ENCODE assay signal across 27 cellular contexts in genomic region chr15:100779331-100780207, GRCh38.
A peak's percentile ranks its signal among the peaks of the same experiment; 100 is the strongest.
DNase-seq lines count a peak whose midpoint lies in the region; ATAC-seq, FAIRE-seq and TF ChIP-seq lines count a peak whose summit lies in the region.
"Had no signal": no experiment of that assay in that cellular context is flagged by ENCODE, and none has a peak within 500 bp of the region (broad histone marks: within the 10 kb centered on the region; RNA-seq: fewer than 3 reads in every experiment).

No MANE protein-coding gene starts in this region.

- H3K9me3 Mint-ChIP-seq in GM23338 = peaks cover 26% of the 10 kb centered on the region
- H3K9me3 Mint-ChIP-seq: effector memory CD8-positive, alpha-beta T cell; stimulated activated naive CD8-positive, alpha-beta T cell treated with anti-CD3 and anti-CD28 coated beads, Interleukin-15, amount 100 ng/mL, for 72 hours had no signal

- no peaks in the 10 kb centered on the region for H3F3A ChIP-seq in GM23338 (replicated peaks; ENCODE audit: low read depth)

- intact Hi-C loops in esophagus muscularis mucosa (cut with DNase I) (no loop called here), sciatic nerve (cut with DNase I) (loop anchor here (5.0 kb wide), 1 partner anchor 73 kb away; no protein-coding TSS in a partner anchor)

- TF ChIP-seq CTCF in GM23338 (conservative IDR thresholded peaks at IDR 0.05; ENCODE audit: low read depth in 2 of 2) (no peak), esophagus muscularis mucosa (IDR thresholded peaks at IDR 0.05) (no peak)

- no peak overlapping the region; the same call in 1 of the 2 replicates for H3K27ac Mint-ChIP-seq in GM23338
- H3K27ac Mint-ChIP-seq: activated naive CD4-positive, alpha-beta T cell treated with anti-CD3 and anti-CD28 coated beads, Interleukin-2, amount 50 U/mL, for 72 hours; effector memory CD8-positive, alpha-beta T cell; T-helper 1 cell treated with Interleukin-12 subunit alpha and Interleukin-12 subunit beta and Interleukin-4 antibody, amounts not matched to agents 30 μg/mL and 1 μg/mL, for 36 hours had no signal

- no peaks in the 10 kb centered on the region for H3K27me3 ChIP-seq in GM23338 (ENCODE audit: insufficient read depth)
- H3K27me3 ChIP-seq in esophagus muscularis mucosa = peaks cover 0 to 20% (median 0%) of the 10 kb centered on the region in 4 donors
- H3K27me3 ChIP-seq: BLaER1 treated with 17β-estradiol and CSF1 and Interleukin-3, amounts not matched to agents 10 nM and 100 nM; breast epithelium; foreskin keratinocyte; thyroid gland had no signal

- H3K4me1 Mint-ChIP-seq in GM23338 = no peaks in the 10 kb centered on the region; the same call in 2 of the 3 replicates
- H3K4me1 Mint-ChIP-seq: stimulated activated naive CD8-positive, alpha-beta T cell treated with anti-CD3 and anti-CD28 coated beads, Interleukin-15, amount 100 ng/mL, for 72 hours had no signal

- H3K79me2 ChIP-seq in GM23338 (replicated peaks; ENCODE audit: insufficient read depth) = no peaks in the 10 kb centered on the region

- no peaks in the 10 kb centered on the region for H4K20me1 ChIP-seq in GM23338 (replicated peaks; ENCODE audit: insufficient read depth)
- H4K20me1 ChIP-seq: BLaER1 treated with 17β-estradiol and CSF1 and Interleukin-3, amounts not matched to agents 10 nM and 100 nM had no signal

- H3K4me3 Mint-ChIP-seq in GM23338 = no peak overlapping the region
- H3K4me3 Mint-ChIP-seq: effector memory CD8-positive, alpha-beta T cell; stimulated activated naive CD8-positive, alpha-beta T cell treated with anti-CD3 and anti-CD28 coated beads, Interleukin-15, amount 100 ng/mL, for 72 hours; T-helper 1 cell treated with Interleukin-12 subunit alpha and Interleukin-12 subunit beta and Interleukin-4 antibody, amounts not matched to agents 30 μg/mL and 1 μg/mL, for 36 hours had no signal

- H3K27ac ChIP-seq in GM23338 (ENCODE audit: low read depth) = no peak overlapping the region
- no peak overlapping the region for H3K27ac ChIP-seq in esophagus muscularis mucosa (replicated peaks in 1 of 4)
- H3K27ac ChIP-seq: BLaER1 treated with 17β-estradiol and CSF1 and Interleukin-3, amounts not matched to agents 10 nM and 100 nM; foreskin keratinocyte; heart right ventricle; KMS-11; SK-N-MC; skin epidermis; thyroid gland had no signal

- H3K4me1 ChIP-seq in GM23338 (ENCODE audit: insufficient read depth) (no peaks in the 10 kb centered on the region), esophagus muscularis mucosa (no peaks in the 10 kb centered on the region)
- H3K4me1 ChIP-seq: breast epithelium, heart right ventricle, thyroid gland had no signal

- peak; percentile 0 for DNase-seq in Ammon's horn (ENCODE audit: low spot score)
- no peak for DNase-seq in GM23338 (ENCODE audit: low spot score)
- peak; percentile 72 for DNase-seq in esophagus muscularis mucosa (ENCODE audit: extremely low spot score)
- peak; percentile 18 for DNase-seq in sciatic nerve (ENCODE audit: low spot score)
- no peak for DNase-seq in SK-N-DZ (ENCODE audit: low spot score)
- no peak for DNase-seq in NK-92 treated with Interleukin-12 subunit alpha and Interleukin-12 subunit beta, amount 100 ng/mL, for 24 hours (lab: John Stamatoyannopoulos, UW)
- DNase-seq in H54 (ENCODE audit: insufficient read length, low spot score) = no peak
- DNase-seq: effector memory CD8-positive, alpha-beta T cell; foreskin keratinocyte; mammary epithelial cell; NCI-H1417 treated with DMSO at 0.1 percent for 48 hours; NCI-H345; NCI-H748 treated with DMSO at 0.1 percent for 48 hours; stimulated activated naive CD8-positive, alpha-beta T cell treated with anti-CD3 and anti-CD28 coated beads, Interleukin-15, amount 100 ng/mL, for 72 hours; thyroid gland had no signal

- no peak for FAIRE-seq in H54 (lab: Jason Lieb, UNC)
- FAIRE-seq: colon, G401.6, TTC549 had no signal

- peaks cover 11% of the 10 kb centered on the region for H3K27me3 Mint-ChIP-seq in GM23338 (ENCODE audit: insufficient read depth, low read depth, poor library complexity)

- no peak for ATAC-seq in GM23338
- no peak for ATAC-seq in sciatic nerve
- ATAC-seq: activated CD4-positive, CD25-positive, alpha-beta regulatory T cell treated with anti-CD3 and anti-CD28 coated beads, Interleukin-2, amount 50 U/mL, for 24 hours; activated naive CD4-positive, alpha-beta T cell treated with anti-CD3 and anti-CD28 coated beads, Interleukin-2, amount 50 U/mL, for 72 hours; effector memory CD8-positive, alpha-beta T cell; foreskin keratinocyte; stimulated activated naive CD8-positive, alpha-beta T cell treated with anti-CD3 and anti-CD28 coated beads, Interleukin-15, amount 100 ng/mL, for 72 hours had no signal

- TF ChIP-seq EP300 in esophagus muscularis mucosa (IDR thresholded peaks at IDR 0.05) = no peak

- no peaks in the 10 kb centered on the region for H3K9me2 ChIP-seq in GM23338 (ENCODE audit: insufficient read depth)

- H3K4me2 ChIP-seq in GM23338 = no peak overlapping the region
- H3K4me2 ChIP-seq: BLaER1 treated with 17β-estradiol and CSF1 and Interleukin-3, amounts not matched to agents 10 nM and 100 nM; KMS-11 had no signal

- 89% methylated on average over 17 of the region's 17 CpGs for WGBS in esophagus muscularis mucosa

- no peak for TF ChIP-seq POLR2A in esophagus muscularis mucosa (IDR thresholded peaks at IDR 0.05; ENCODE audit: low read depth)
- no peak for TF ChIP-seq POLR2A in H54 (IDR thresholded peaks at IDR 0.05; ENCODE audit: low read depth, low read length)

- H3K36me3 ChIP-seq in GM23338 (ENCODE audit: insufficient read depth) = no peaks in the 10 kb centered on the region
- H3K36me3 ChIP-seq in esophagus muscularis mucosa = no peaks in the 10 kb centered on the region
- H3K36me3 ChIP-seq: BLaER1 treated with 17β-estradiol and CSF1 and Interleukin-3, amounts not matched to agents 10 nM and 100 nM; breast epithelium; heart right ventricle; thyroid gland had no signal

- H3K4me3 ChIP-seq in GM23338 (no peak overlapping the region), esophagus muscularis mucosa (no peak overlapping the region)
- H3K4me3 ChIP-seq: BLaER1 treated with 17β-estradiol and CSF1 and Interleukin-3, amounts not matched to agents 10 nM and 100 nM; breast epithelium; heart right ventricle; SK-N-MC; skin epidermis; thyroid gland had no signal

- peak overlapping the region; percentile 47; the same call in 1 of the 2 replicates for H2AFZ ChIP-seq in GM23338

- no peaks in the 10 kb centered on the region for H3K9me3 ChIP-seq in esophagus muscularis mucosa
- H3K9me3 ChIP-seq: breast epithelium, heart right ventricle, thyroid gland had no signal

- peaks cover 9% of the 10 kb centered on the region for H3K36me3 Mint-ChIP-seq in GM23338 (ENCODE audit: low read depth)

TF ChIP-seq in GM23338, 12 proteins besides CTCF, POLR2A, EP300 and RAD21 (continues in another document):
- TF ChIP-seq EZH2phosphoT487 (IDR thresholded peaks at IDR 0.05; ENCODE audit: unreplicated experiment) = no peak

Comparison
In these comparisons a context has a peak if more than half of its experiments do, and no peak if none do; other contexts are left out.
1. DNase-seq: peak in Ammon's horn (single experiment), esophagus muscularis mucosa (single experiment) and sciatic nerve (single experiment); none in GM23338 (single experiment), SK-N-DZ (single experiment), NK-92 treated with Interleukin-12 subunit alpha and Interleukin-12 subunit beta, amount 100 ng/mL, for 24 hours (single experiment) and H54 (single experiment).